ENCODE assay signal across 1 cellular context in genomic region chr19:13872695-13873389, GRCh38.
TF ChIP-seq lines count a peak whose summit lies in the region.

No MANE protein-coding gene starts in this region.

TF ChIP-seq in IMR-90, 13 proteins besides CTCF, POLR2A, EP300 and RAD21 (continued from another document):
- TF ChIP-seq NFE2L2 (IDR thresholded peaks at IDR 0.05; ENCODE audit: low read depth, low read length) (no peak), BHLHE40 (IDR thresholded peaks at IDR 0.05; ENCODE audit: low read depth, low read length) (no peak), SMC3 (IDR thresholded peaks at IDR 0.05; ENCODE audit: low read depth, low read length) (no peak)
